Comparison of ENCODE assay signal across 1 cellular context in genomic region chr5:172188033-172188892, GRCh38.
TF ChIP-seq lines count a peak whose summit lies in the region.

STK10 (minus strand) TSS chr5:172188224; CDS start chr5:172188042, 182 bp downstream.

TF ChIP-seq in K562, 482 proteins besides CTCF, POLR2A, EP300 and RAD21 (continued from another document and continues in another):
- no peak for TF ChIP-seq CLOCK (CRISPR knock-in tag; IDR thresholded peaks at IDR 0.05; ENCODE audit: borderline replicate concordance)
- TF ChIP-seq SMAD2 (IDR thresholded peaks at IDR 0.05; ENCODE audit: low read depth, low read length), result no peak
- TF ChIP-seq ZNF449 (CRISPR knock-in tag; IDR thresholded peaks at IDR 0.05), result no peak
- TF ChIP-seq RREB1 (CRISPR knock-in tag; IDR thresholded peaks at IDR 0.05), result no peak
- TF ChIP-seq ZNF212 (CRISPR knock-in tag; IDR thresholded peaks at IDR 0.05), result no peak
- peak; percentile 87; the same call in 1 of the 2 replicates for TF ChIP-seq L3MBTL2 (IDR thresholded peaks at IDR 0.05)
- 0 out of 2 replicates have a peak, but pooled peaks have one; percentile 35 for TF ChIP-seq TGIF2 (CRISPR knock-in tag; IDR thresholded peaks at IDR 0.05)
- no peak for TF ChIP-seq KLF1 (tag; IDR thresholded peaks at IDR 0.05)
- TF ChIP-seq ZC3H8 (IDR thresholded peaks at IDR 0.05), result no peak
- peak; percentile 75 for TF ChIP-seq HCFC1 (IDR thresholded peaks at IDR 0.05; ENCODE audit: low read depth, low read length)
- TF ChIP-seq PHB2 (IDR thresholded peaks at IDR 0.05; ENCODE audit: low read depth), result no peak
- TF ChIP-seq CTBP1 (IDR thresholded peaks at IDR 0.05; ENCODE audit: borderline replicate concordance), result peak; percentile 88
- TF ChIP-seq DACH1 (IDR thresholded peaks at IDR 0.05; ENCODE audit: partially characterized antibody), result no peak
- TF ChIP-seq KDM2B (CRISPR knock-in tag; IDR thresholded peaks at IDR 0.05), result peak; percentile 86
- TF ChIP-seq MECOM (CRISPR knock-in tag; IDR thresholded peaks at IDR 0.05), result peak; percentile 43; the same call in 1 of the 2 replicates
- no peak for TF ChIP-seq RBBP5 (IDR thresholded peaks at IDR 0.05; ENCODE audit: borderline replicate concordance, insufficient read depth, low read length, poor library complexity, severe bottlenecking)
- TF ChIP-seq NCOA6 (IDR thresholded peaks at IDR 0.05), result peak; percentile 28; the same call in 1 of the 2 replicates
- no peak for TF ChIP-seq ZNF609 (CRISPR knock-in tag; IDR thresholded peaks at IDR 0.05; ENCODE audit: borderline replicate concordance)
- no peak for TF ChIP-seq TCFL5 (CRISPR knock-in tag; conservative IDR thresholded peaks at IDR 0.05)
- TF ChIP-seq VEZF1 (CRISPR knock-in tag; IDR thresholded peaks at IDR 0.05), result peak; percentile 80
- peak; percentile 58 for TF ChIP-seq CTCFL (IDR thresholded peaks at IDR 0.05; ENCODE audit: borderline replicate concordance, insufficient read depth, low read depth, low read length, poor library complexity, severe bottlenecking)
- TF ChIP-seq ZNF217 (CRISPR knock-in tag; IDR thresholded peaks at IDR 0.05), result no peak
- peak; percentile 41; the same call in 1 of the 2 replicates for TF ChIP-seq NFIC (IDR thresholded peaks at IDR 0.05)
- no peak for TF ChIP-seq CEBPB (tag; IDR thresholded peaks at IDR 0.05)
- TF ChIP-seq MITF (IDR thresholded peaks at IDR 0.05), result no peak
- no peak for TF ChIP-seq GTF3C2 (IDR thresholded peaks at IDR 0.05; ENCODE audit: borderline replicate concordance, extremely low read depth, insufficient read length)
- no peak for TF ChIP-seq HNRNPK (IDR thresholded peaks at IDR 0.05; ENCODE audit: low read depth, low read length, poor library complexity, severe bottlenecking)
- no peak for TF ChIP-seq OTX1 (CRISPR knock-in tag; IDR thresholded peaks at IDR 0.05)
- no peak for TF ChIP-seq BRCA1 (IDR thresholded peaks at IDR 0.05)
- no peak for TF ChIP-seq BRCA1 (CRISPR knock-in tag; IDR thresholded peaks at IDR 0.05)
- no peak for TF ChIP-seq TAL1 (IDR thresholded peaks at IDR 0.05)
- TF ChIP-seq CHCHD3 (CRISPR knock-in tag; IDR thresholded peaks at IDR 0.05), result no peak
- no peak for TF ChIP-seq ZNF174 (CRISPR knock-in tag; IDR thresholded peaks at IDR 0.05)
